Comparison of ENCODE assay signal across 24 cellular contexts in genomic region chr14:29580763-29581162, GRCh38.
DNase-seq lines count a peak whose midpoint lies in the region; ATAC-seq and TF ChIP-seq lines count a peak whose summit lies in the region.
"Had no signal": no experiment of that assay in that cellular context is flagged by ENCODE, and none has a peak within 500 bp of the region (broad histone marks: within the 10 kb centered on the region; RNA-seq: fewer than 3 reads in every experiment).

No MANE protein-coding gene starts in this region.

- peak; percentile 59 for ATAC-seq in left lobe of liver
- no peak for ATAC-seq in T-cell (replicated peaks in 1 of 4)
- ATAC-seq: A549; CD8-positive, alpha-beta T cell; GM12878 had no signal

- TF ChIP-seq RAD21 in liver (IDR thresholded peaks at IDR 0.05), result no peak

- H3K9ac ChIP-seq in liver (ENCODE audit: low read depth in 1 of 2, low read length in 2 of 2), result no peak overlapping the region
- H3K9ac ChIP-seq: BLaER1 treated with 17β-estradiol and CSF1 and Interleukin-3, amounts not matched to agents 10 nM and 100 nM had no signal

- H3K27ac Mint-ChIP-seq in Calu3 (ENCODE audit: unreplicated experiment) (peak overlapping the region; percentile 28), T-cell (no peak overlapping the region)
- H3K27ac Mint-ChIP-seq: B cell; CD4-positive, alpha-beta T cell; CD8-positive, alpha-beta T cell had no signal

- no peak overlapping the region for H3K27ac ChIP-seq in liver (ENCODE audit: low read depth in 1 of 2, low read length in 2 of 2)
- H3K27ac ChIP-seq: 22Rv1; A549; BLaER1 treated with 17β-estradiol and CSF1 and Interleukin-3, amounts not matched to agents 10 nM and 100 nM; C4-2B had no signal

- POLR2A ChIA-PET in T-cell (lab: Charles Lee), result no interaction called here

- intact Hi-C loops in Calu3 (cut with micrococcal nuclease; ENCODE audit: unreplicated experiment), result no loop called here

- H3K27me3 Mint-ChIP-seq in Calu3 (ENCODE audit: unreplicated experiment) (no peaks in the 10 kb centered on the region), T-cell (no peaks in the 10 kb centered on the region)
- H3K27me3 Mint-ChIP-seq: B cell; CD4-positive, alpha-beta T cell had no signal

- no TSS peak for BruUV-seq in Calu3 (replicated peaks; lab: Mats Ljungman, UMichigan)

- no peaks in the 10 kb centered on the region for H3K36me3 ChIP-seq in liver (ENCODE audit: control insufficient read depth in 4 of 4, insufficient read depth in 3 of 4, low read depth in 1 of 4, low read length in 3 of 4)
- H3K36me3 ChIP-seq: BLaER1 treated with 17β-estradiol and CSF1 and Interleukin-3, amounts not matched to agents 10 nM and 100 nM had no signal

- peak; percentile 36 for DNase-seq in Calu3
- no peak for DNase-seq in left lobe of liver (ENCODE audit: low spot score)
- DNase-seq in renal cortical epithelial cell (ENCODE audit: low read depth), result peak; percentile 16
- no peak for DNase-seq in T-cell
- no peak for DNase-seq in effector CD8-positive, alpha-beta T cell (lab: John Stamatoyannopoulos, UW)
- DNase-seq in activated effector memory CD4-positive, alpha-beta T cell treated with anti-CD3 and anti-CD28 coated beads, Interleukin-2, amount 50 U/mL, for 16 hours, result no peak
- DNase-seq: AML-193; Caco-2; CD4-positive, alpha-beta T cell; CD8-positive, alpha-beta T cell; DMS 273 treated with DMSO at 0.1 percent for 48 hours; DMS153; DMS53; DMS79; DND-41; EL; GDM1 had no signal

- CTCF ChIA-PET in Calu3 (lab: Charles Lee) (interaction anchor here (0.7 to 0.8 kb wide), 2 partner anchors 23 to 26 kb away, joined by 3 to 4 read pairs; no protein-coding TSS in a partner anchor), T-cell (lab: Charles Lee) (interaction anchor here in 1 of 2 donors (0.6 kb wide), 1 partner anchor 27 kb away, joined by 6 read pairs; no protein-coding TSS in a partner anchor)

- no peaks in the 10 kb centered on the region for H3K9me3 ChIP-seq in liver (ENCODE audit: control insufficient read depth in 4 of 4, low read length in 3 of 4)
- H3K9me3 ChIP-seq: A549; BLaER1 treated with 17β-estradiol and CSF1 and Interleukin-3, amounts not matched to agents 10 nM and 100 nM; Caco-2 had no signal

- no peak overlapping the region for H3K4me3 Mint-ChIP-seq in Calu3 (ENCODE audit: low read depth, unreplicated experiment)
- no peak overlapping the region for H3K4me3 Mint-ChIP-seq in T-cell
- H3K4me3 Mint-ChIP-seq: B cell; CD4-positive, alpha-beta T cell; CD8-positive, alpha-beta T cell had no signal

- peaks cover under 1 to 11% (median 8%) of the 10 kb centered on the region in 4 donors for H3K4me1 ChIP-seq in liver (ENCODE audit: control insufficient read depth in 4 of 4, insufficient read depth in 4 of 4, low read length in 3 of 4)
- H3K4me1 ChIP-seq: BLaER1 treated with 17β-estradiol and CSF1 and Interleukin-3, amounts not matched to agents 10 nM and 100 nM; Caco-2 had no signal

- no peaks in the 10 kb centered on the region for H3K27me3 ChIP-seq in liver (ENCODE audit: control insufficient read depth in 4 of 4, insufficient read depth in 4 of 4, low read length in 3 of 4)
- H3K27me3 ChIP-seq: BLaER1 treated with 17β-estradiol and CSF1 and Interleukin-3, amounts not matched to agents 10 nM and 100 nM had no signal

- H3K4me1 Mint-ChIP-seq in Calu3 (ENCODE audit: low read depth, unreplicated experiment) (peaks cover 27% of the 10 kb centered on the region), T-cell (no peaks in the 10 kb centered on the region)

- WGBS in liver, result 31% methylated on average over 1 of the region's 1 CpG

- H3K4me3 ChIP-seq in liver (ENCODE audit: low read depth in 1 of 3, low read length in 3 of 3), result no peak overlapping the region
- H3K4me3 ChIP-seq: A549; BLaER1 treated with 17β-estradiol and CSF1 and Interleukin-3, amounts not matched to agents 10 nM and 100 nM; GM12878 had no signal

- H3K36me3 Mint-ChIP-seq in Calu3 (ENCODE audit: insufficient read depth, unreplicated experiment) (no peaks in the 10 kb centered on the region), T-cell (no peaks in the 10 kb centered on the region)
- H3K36me3 Mint-ChIP-seq: CD8-positive, alpha-beta T cell had no signal

- TF ChIP-seq CTCF in Calu3 (IDR thresholded peaks at IDR 0.05; ENCODE audit: unreplicated experiment) (no peak), liver (IDR thresholded peaks at IDR 0.05; ENCODE audit: low read depth, low read length, missing input control) (no peak)

- H3K9me3 Mint-ChIP-seq in Calu3 (ENCODE audit: low read depth, unreplicated experiment) (no peaks in the 10 kb centered on the region), T-cell (peaks cover 5 to 22% (median 9%) of the 10 kb centered on the region in 3 donors)
- H3K9me3 Mint-ChIP-seq: CD4-positive, alpha-beta T cell had no signal

TF ChIP-seq in liver, 16 proteins besides CTCF, POLR2A, EP300 and RAD21:
- TF ChIP-seq YY1 (IDR thresholded peaks at IDR 0.05) (no peak), FOXA1 (IDR thresholded peaks at IDR 0.05) (no peak), ATF3 (IDR thresholded peaks at IDR 0.05) (no peak), JUND (IDR thresholded peaks at IDR 0.05) (peak in 1 of 2 donors; percentile 15), NR2F2 (IDR thresholded peaks at IDR 0.05) (no peak), RXRA (IDR thresholded peaks at IDR 0.05) (peak in 1 of 2 donors; percentile 43), ZBTB33 (IDR thresholded peaks at IDR 0.05) (no peak), HNF4A (conservative IDR thresholded peaks at IDR 0.05) (peak in 1 of 2 donors; percentile 40), SP1 (IDR thresholded peaks at IDR 0.05) (peak; percentile 17)

Comparison
In these comparisons a context has a peak if more than half of its experiments do, and no peak if none do; other contexts are left out.
1. DNase-seq: peak in Calu3 (single experiment) and renal cortical epithelial cell (single experiment); none in left lobe of liver (single experiment), T-cell (0 of 34), effector CD8-positive, alpha-beta T cell (single experiment) and activated effector memory CD4-positive, alpha-beta T cell treated with anti-CD3 and anti-CD28 coated beads, Interleukin-2, amount 50 U/mL, for 16 hours (single experiment).